11 cellular contexts compared by ENCODE assay signal in genomic region chr7:131008840-131009651, GRCh38.
DNase-seq lines count a peak whose midpoint lies in the region; ATAC-seq, FAIRE-seq and TF ChIP-seq lines count a peak whose summit lies in the region.
"Had no signal": no experiment of that assay in that cellular context is flagged by ENCODE, and none has a peak within 500 bp of the region (broad histone marks: within the 10 kb centered on the region; RNA-seq: fewer than 3 reads in every experiment).

No MANE protein-coding gene starts in this region.

- no peaks in the 10 kb centered on the region for H3K9me2 ChIP-seq in OCI-LY1 (ENCODE audit: low read depth, low read length)

- H3K36me3 ChIP-seq in DND-41 (ENCODE audit: insufficient read depth, low read length), result peaks cover 11% of the 10 kb centered on the region; the same call in 1 of the 2 replicates
- H3K36me3 ChIP-seq in OCI-LY1 (ENCODE audit: insufficient read depth, low read length), result peaks cover 16% of the 10 kb centered on the region
- no peaks in the 10 kb centered on the region for H3K36me3 ChIP-seq in bronchial epithelial cell (ENCODE audit: control insufficient read depth, insufficient read depth, low read length)
- H3K36me3 ChIP-seq: thoracic aorta had no signal

- H3F3A ChIP-seq in OCI-LY1 (ENCODE audit: insufficient read depth, low read length), result no peaks in the 10 kb centered on the region; the same call in 1 of the 2 replicates

- ATAC-seq in DND-41 (ENCODE audit: insufficient read depth, low read depth), result no peak
- ATAC-seq in GM19023 (IDR thresholded peaks at IDR 0.05; ENCODE audit: unreplicated experiment), result no peak
- no peak for ATAC-seq in GM18861 (IDR thresholded peaks at IDR 0.05; ENCODE audit: unreplicated experiment)

- H2AFZ ChIP-seq in DND-41 (ENCODE audit: low read depth, low read length) (no peak overlapping the region), OCI-LY1 (ENCODE audit: low read length) (no peak overlapping the region)

- peak overlapping the region; percentile 24 to 71 (median 40) for H3K27ac Mint-ChIP-seq in nephron

- H3K27ac ChIP-seq in DND-41 (ENCODE audit: low read length) (peak overlapping the region; percentile 80), OCI-LY1 (ENCODE audit: low read depth, low read length, poor library complexity, severe bottlenecking) (peak overlapping the region; percentile 41)

- peaks cover 21% of the 10 kb centered on the region for H3K4me1 Mint-ChIP-seq in nephron

- no peaks in the 10 kb centered on the region for H3K27me3 ChIP-seq in DND-41 (ENCODE audit: insufficient read depth, low read length, poor library complexity)
- no peaks in the 10 kb centered on the region for H3K27me3 ChIP-seq in OCI-LY1 (ENCODE audit: insufficient read depth, low read length)
- H3K27me3 ChIP-seq in bronchial epithelial cell (ENCODE audit: control insufficient read depth, insufficient read depth, low read length), result no peaks in the 10 kb centered on the region

- H3K27me3 Mint-ChIP-seq in nephron (ENCODE audit: low read depth), result no peaks in the 10 kb centered on the region

- peaks cover 69% of the 10 kb centered on the region for H3K4me1 ChIP-seq in DND-41 (ENCODE audit: insufficient read depth, low read length)
- H3K4me1 ChIP-seq in OCI-LY1 (ENCODE audit: insufficient read depth, low read length, severe bottlenecking), result peaks cover 70% of the 10 kb centered on the region

- H3K9me3 ChIP-seq in DND-41 (ENCODE audit: insufficient read depth, low read length, severe bottlenecking) (no peaks in the 10 kb centered on the region), OCI-LY1 (ENCODE audit: low read length) (no peaks in the 10 kb centered on the region)
- H3K9me3 ChIP-seq: thoracic aorta had no signal

- no peak overlapping the region for H3K9ac ChIP-seq in DND-41 (ENCODE audit: low read depth, low read length)
- H3K9ac ChIP-seq in OCI-LY1 (ENCODE audit: low read length), result no peak overlapping the region

- FAIRE-seq in bronchial epithelial cell (lab: Jason Lieb, UNC), result no peak

- TF ChIP-seq CTCF in DND-41 (IDR thresholded peaks at IDR 0.05; ENCODE audit: borderline replicate concordance, extremely low read depth, low read length, poor library complexity, severe bottlenecking) (no peak), OCI-LY1 (IDR thresholded peaks at IDR 0.05; ENCODE audit: low read length) (no peak), bronchial epithelial cell (IDR thresholded peaks at IDR 0.05; ENCODE audit: insufficient read depth, low read length, severe bottlenecking) (no peak), nephron (IDR thresholded peaks at IDR 0.05; ENCODE audit: unreplicated experiment in 3 of 3) (no peak)

- peaks cover 95% of the 10 kb centered on the region for H3K79me2 ChIP-seq in DND-41 (ENCODE audit: insufficient read depth, low read length)
- peaks cover 84% of the 10 kb centered on the region for H3K79me2 ChIP-seq in OCI-LY1 (ENCODE audit: insufficient read depth, low read length)

- no peaks in the 10 kb centered on the region for H3K36me3 Mint-ChIP-seq in nephron (ENCODE audit: low read depth)

- H3K4me3 ChIP-seq in DND-41 (ENCODE audit: low read depth in 1 of 2, low read length in 2 of 2), result no peak overlapping the region
- H3K4me3 ChIP-seq in OCI-LY1 (ENCODE audit: low read depth, low read length, poor library complexity, severe bottlenecking), result no peak overlapping the region
- H3K4me3 ChIP-seq in bronchial epithelial cell (ENCODE audit: low read depth, low read length), result no peak overlapping the region
- H3K4me3 ChIP-seq: thoracic aorta had no signal

- no peak overlapping the region for H3K4me2 ChIP-seq in DND-41 (ENCODE audit: insufficient read depth, low read length)
- peak overlapping the region; percentile 5; the same call in 1 of the 2 replicates for H3K4me2 ChIP-seq in OCI-LY1 (ENCODE audit: low read length)

- no peaks in the 10 kb centered on the region for H3K9me3 Mint-ChIP-seq in nephron

- H4K20me1 ChIP-seq in DND-41 (ENCODE audit: insufficient read depth, low read length) (no peaks in the 10 kb centered on the region; the same call in 1 of the 2 replicates), OCI-LY1 (ENCODE audit: insufficient read depth, low read length) (no peaks in the 10 kb centered on the region)

- DNase-seq in DND-41 (no peak), bronchial epithelial cell (ENCODE audit: low read depth) (peak; percentile 64), NCI-H446 (lab: John Stamatoyannopoulos, UW) (no peak)
- no peak for DNase-seq in central memory CD4-positive, alpha-beta T cell
- DNase-seq: NCI-H2029, occipital lobe had no signal

- H3K4me3 Mint-ChIP-seq in nephron, result no peak overlapping the region
